Comparison of ENCODE assay signal across 1 cellular context in the genomic region with DNA sequence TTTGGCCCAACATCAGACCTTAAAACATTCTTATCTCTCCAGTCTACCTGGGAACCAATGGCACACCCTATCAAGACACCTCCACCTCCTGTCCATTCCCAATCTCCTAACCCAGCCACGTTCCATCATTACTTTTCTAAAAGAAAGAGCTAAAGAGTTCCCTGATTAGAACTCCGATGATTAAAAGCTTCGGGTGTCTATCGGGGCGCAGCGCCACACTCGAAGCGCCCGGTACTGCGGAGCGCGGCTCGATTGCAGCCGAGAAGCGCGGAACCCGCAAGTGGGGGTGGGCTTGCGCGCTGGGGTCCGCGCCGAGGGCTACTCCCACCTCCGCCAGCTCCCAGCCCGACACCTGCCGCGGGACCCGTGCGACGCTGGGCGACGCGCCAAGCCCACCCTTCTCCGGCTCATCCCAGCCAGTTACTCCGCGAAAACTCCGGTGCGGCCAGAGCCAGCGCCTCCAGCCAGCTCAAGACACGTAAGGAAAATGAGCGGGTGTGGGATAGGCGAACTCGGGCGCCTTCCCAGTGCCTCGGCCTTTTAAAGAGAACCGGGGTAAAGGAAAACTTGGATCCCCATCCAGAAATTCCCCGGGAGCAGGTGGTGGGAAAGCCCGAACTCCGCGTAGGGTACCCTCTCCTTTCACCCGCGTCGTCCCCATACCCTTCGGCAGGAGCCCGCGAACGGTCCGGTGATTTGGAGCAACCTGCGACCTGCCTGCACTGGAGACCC.
TF ChIP-seq lines count a peak whose summit lies in the region.

No MANE protein-coding gene starts in this region.

TF ChIP-seq in IMR-90, 13 proteins besides CTCF, POLR2A, EP300 and RAD21:
- TF ChIP-seq CEBPB (IDR thresholded peaks at IDR 0.05; ENCODE audit: low read depth, low read length) (no peak), FOS (IDR thresholded peaks at IDR 0.05; ENCODE audit: low read depth, low read length) (no peak)
TF ChIP-seq in IMR-90: peak in this region for 0.
